Comparison of ENCODE assay signal across 9 cellular contexts in genomic region chr7:145036592-145037386, GRCh38.
DNase-seq lines count a peak whose midpoint lies in the region; ATAC-seq and TF ChIP-seq lines count a peak whose summit lies in the region.
"Had no signal": no experiment of that assay in that cellular context is flagged by ENCODE, and none has a peak within 500 bp of the region (broad histone marks: within the 10 kb centered on the region; RNA-seq: fewer than 3 reads in every experiment).

No MANE protein-coding gene starts in this region.

- no peak overlapping the region for H3K27ac ChIP-seq in C4-2B
- H3K27ac ChIP-seq: SJSA1 had no signal

- intact Hi-C loops in activated CD4-positive, alpha-beta T cell treated with anti-CD3 and anti-CD28 coated beads, Interleukin-2, amount 10 ng/mL, durations not matched to agents 24 days and 14 days (cut with micrococcal nuclease), result loop anchor here (10.0 kb wide), 2 partner anchors 302 to 1058 kb away; no protein-coding TSS in a partner anchor

- H3K27me3 Mint-ChIP-seq in activated CD4-positive, alpha-beta T cell treated with anti-CD3 and anti-CD28 coated beads, Interleukin-2, amount 10 ng/mL, durations not matched to agents 24 days and 14 days, result peaks cover 2% of the 10 kb centered on the region

- no peak overlapping the region for H3K4me3 Mint-ChIP-seq in activated CD4-positive, alpha-beta T cell treated with anti-CD3 and anti-CD28 coated beads, Interleukin-2, amount 10 ng/mL, durations not matched to agents 24 days and 14 days

- peak; percentile 80 for ATAC-seq in GM18508 (IDR thresholded peaks at IDR 0.05; ENCODE audit: insufficient read depth, unreplicated experiment)
- ATAC-seq in HG02884 (IDR thresholded peaks at IDR 0.05; ENCODE audit: unreplicated experiment), result peak; percentile 94

- H3K36me3 ChIP-seq in H7 (replicated peaks; ENCODE audit: control insufficient read depth, insufficient read depth, low read length), result no peaks in the 10 kb centered on the region
- H3K36me3 ChIP-seq: SJSA1 had no signal

- H3K4me3 ChIP-seq in fibroblast of mammary gland (ENCODE audit: control insufficient read depth, low read depth, low read length), result no peak overlapping the region
- H3K4me3 ChIP-seq in H7 (ENCODE audit: insufficient read depth, low read depth, low read length), result no peak overlapping the region
- H3K4me3 ChIP-seq: SJSA1 had no signal

- DNase-seq in NCI-H1930 (lab: John Stamatoyannopoulos, UW) (peak; percentile 12 to 35), fibroblast of mammary gland (ENCODE audit: low read depth) (peak; percentile 45), non-pigmented ciliary epithelial cell (ENCODE audit: low read depth) (peak; percentile 4), H7 (no peak)
- DNase-seq in activated CD4-positive, alpha-beta T cell treated with anti-CD3 and anti-CD28 coated beads, Interleukin-2, amount 10 ng/mL, durations not matched to agents 24 days and 14 days, result peak; percentile 77

- H3K27me3 ChIP-seq in H7 (ENCODE audit: control insufficient read depth, insufficient read depth, low read length), result no peaks in the 10 kb centered on the region
- H3K27me3 ChIP-seq: SJSA1 had no signal

- peak; percentile 96 for TF ChIP-seq CTCF in C4-2B (conservative IDR thresholded peaks at IDR 0.05)
- peak; percentile 68 for TF ChIP-seq CTCF in fibroblast of mammary gland (conservative IDR thresholded peaks at IDR 0.05; ENCODE audit: control insufficient read depth, insufficient read depth, low read depth, low read length)

- no peak overlapping the region for H3K27ac Mint-ChIP-seq in activated CD4-positive, alpha-beta T cell treated with anti-CD3 and anti-CD28 coated beads, Interleukin-2, amount 10 ng/mL, durations not matched to agents 24 days and 14 days

- no peaks in the 10 kb centered on the region for H3K9me3 Mint-ChIP-seq in activated CD4-positive, alpha-beta T cell treated with anti-CD3 and anti-CD28 coated beads, Interleukin-2, amount 10 ng/mL, durations not matched to agents 24 days and 14 days

- peaks cover 2% of the 10 kb centered on the region for H3K4me1 Mint-ChIP-seq in activated CD4-positive, alpha-beta T cell treated with anti-CD3 and anti-CD28 coated beads, Interleukin-2, amount 10 ng/mL, durations not matched to agents 24 days and 14 days

- H3K36me3 Mint-ChIP-seq in activated CD4-positive, alpha-beta T cell treated with anti-CD3 and anti-CD28 coated beads, Interleukin-2, amount 10 ng/mL, durations not matched to agents 24 days and 14 days (ENCODE audit: low read depth), result no peaks in the 10 kb centered on the region
